ENCODE assay signal across 8 cellular contexts in the genomic region with DNA sequence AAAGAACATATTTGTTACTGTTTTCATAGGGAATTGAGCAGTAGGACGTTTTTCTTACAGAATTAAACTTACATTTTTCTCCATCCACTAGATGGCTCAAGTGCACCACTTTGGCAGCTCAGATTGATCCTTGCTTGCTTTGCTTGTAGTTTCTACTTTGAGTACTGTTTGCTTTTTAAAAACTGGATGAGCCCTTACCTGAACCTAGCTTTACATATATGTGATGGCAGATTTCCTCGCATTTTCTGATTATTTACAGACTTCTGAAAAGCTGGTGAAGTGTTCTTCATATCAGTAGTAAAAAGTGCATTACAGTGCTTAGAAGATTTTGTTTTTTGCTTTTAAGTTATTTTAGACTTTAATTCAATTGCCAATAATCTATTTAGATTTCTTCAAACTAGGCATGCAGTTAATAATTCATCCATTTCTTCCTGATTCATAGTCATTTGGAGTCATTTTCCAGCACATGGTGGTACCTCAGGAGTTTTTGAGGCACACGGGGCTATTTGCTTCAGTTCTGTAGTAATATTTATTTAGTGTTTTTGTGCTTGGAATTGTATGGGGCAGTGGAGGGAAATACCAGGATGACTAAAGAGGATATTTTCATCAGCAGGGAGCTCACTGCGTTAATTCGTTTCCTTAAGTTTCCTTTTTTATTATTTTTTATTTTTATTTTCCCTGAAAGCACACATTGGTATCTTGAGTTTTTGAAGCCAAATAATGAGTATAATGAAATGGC. TPM values are rescaled to one million over a fixed set of nuclear protein-coding genes. Genes with fewer than 3 reads are reported as not detected.
DNase-seq lines count a peak whose midpoint lies in the region; ATAC-seq, FAIRE-seq and TF ChIP-seq lines count a peak whose summit lies in the region.

No MANE protein-coding gene starts in this region.

- H3K27ac Mint-ChIP-seq in Caco-2 (ENCODE audit: unreplicated experiment), result peak overlapping the region; percentile 30
- H3K27ac Mint-ChIP-seq in activated naive CD8-positive, alpha-beta T cell treated with anti-CD3 and anti-CD28 coated beads for 36 hours, result no peak overlapping the region

- peak; percentile 97 for FAIRE-seq in H54 (lab: Jason Lieb, UNC)

- H3K9me3 Mint-ChIP-seq in Caco-2 (ENCODE audit: unreplicated experiment), result no peaks in the 10 kb centered on the region
- H3K9me3 Mint-ChIP-seq in activated naive CD8-positive, alpha-beta T cell treated with anti-CD3 and anti-CD28 coated beads for 36 hours, result no peaks in the 10 kb centered on the region

- no peak overlapping the region for H3K4me3 ChIP-seq in Caco-2 (ENCODE audit: low read depth, low read length)
- no peak overlapping the region for H3K4me3 ChIP-seq in left ventricle myocardium inferior

- H3K27ac ChIP-seq in left ventricle myocardium inferior (replicated peaks), result peak overlapping the region; percentile 36

- H3K4me1 ChIP-seq in Caco-2 (peaks cover 38% of the 10 kb centered on the region), left ventricle myocardium inferior (peaks cover 58% of the 10 kb centered on the region)

- no peaks in the 10 kb centered on the region for H3K9me3 ChIP-seq in Caco-2
- no peaks in the 10 kb centered on the region for H3K9me3 ChIP-seq in left ventricle myocardium inferior (replicated peaks)

- H3K36me3 Mint-ChIP-seq in Caco-2 (ENCODE audit: insufficient read depth, unreplicated experiment), result no peaks in the 10 kb centered on the region
- no peaks in the 10 kb centered on the region for H3K36me3 Mint-ChIP-seq in activated naive CD8-positive, alpha-beta T cell treated with anti-CD3 and anti-CD28 coated beads for 36 hours

- H3K4me1 Mint-ChIP-seq in Caco-2 (ENCODE audit: low read depth, unreplicated experiment), result peaks cover 26% of the 10 kb centered on the region
- peaks cover 28% of the 10 kb centered on the region for H3K4me1 Mint-ChIP-seq in activated naive CD8-positive, alpha-beta T cell treated with anti-CD3 and anti-CD28 coated beads for 36 hours

- ATAC-seq in HG03097 (IDR thresholded peaks at IDR 0.05; ENCODE audit: low FRiP score, unreplicated experiment) (no peak), HG02763 (IDR thresholded peaks at IDR 0.05; ENCODE audit: unreplicated experiment) (no peak)

- H3K36me3 ChIP-seq in Caco-2 (ENCODE audit: control insufficient read depth, insufficient read depth, low read length) (no peaks in the 10 kb centered on the region), left ventricle myocardium inferior (no peaks in the 10 kb centered on the region)

- TF ChIP-seq CTCF in Caco-2 (IDR thresholded peaks at IDR 0.05; ENCODE audit: insufficient read depth in 1 of 2, low read depth in 1 of 2, low read length in 1 of 2, severe bottlenecking in 1 of 2, unreplicated experiment in 1 of 2) (peak; percentile 86 to 94), left ventricle myocardium inferior (IDR thresholded peaks at IDR 0.05; ENCODE audit: borderline replicate concordance) (peak; percentile 82)

- intact Hi-C loops in Caco-2 (cut with micrococcal nuclease; ENCODE audit: unreplicated experiment) (loop anchor here (1.0 to 2.0 kb wide), 12 partner anchors 15 to 293 kb away; a partner anchor contains a TSS), left ventricle myocardium inferior (cut with micrococcal nuclease) (loop anchor here (5.0 to 10.0 kb wide), 2 partner anchors 141 to 289 kb away; no protein-coding TSS in a partner anchor)

- H3K27me3 ChIP-seq in Caco-2 (replicated peaks; ENCODE audit: control insufficient read depth, insufficient read depth, low read length) (no peaks in the 10 kb centered on the region), left ventricle myocardium inferior (ENCODE audit: low read depth) (no peaks in the 10 kb centered on the region)

- peak; percentile 57 to 77 for DNase-seq in Caco-2
- DNase-seq in H54 (ENCODE audit: insufficient read length, low spot score), result no peak
- DNase-seq in NCI-H526 (lab: John Stamatoyannopoulos, UW), result peak; percentile 35 to 49
- DNase-seq in activated naive CD8-positive, alpha-beta T cell treated with anti-CD3 and anti-CD28 coated beads for 36 hours, result peak; percentile 13
- no peak for DNase-seq in left ventricle myocardium inferior
- peak; percentile 82 for DNase-seq in renal cortical epithelial cell (ENCODE audit: low read depth)

- H3K4me3 Mint-ChIP-seq in Caco-2 (ENCODE audit: unreplicated experiment), result peak overlapping the region; percentile 27
- H3K4me3 Mint-ChIP-seq in activated naive CD8-positive, alpha-beta T cell treated with anti-CD3 and anti-CD28 coated beads for 36 hours, result no peak overlapping the region

- no TSS peak for BruUV-seq in Caco-2 (replicated peaks; lab: Mats Ljungman, UMichigan)

- CTCF ChIA-PET in Caco-2 (lab: Charles Lee), result interaction anchor here (0.6 to 4.1 kb wide), 17 partner anchors 14 to 294 kb away, joined by 3 to 73 read pairs (median 4); no protein-coding TSS in a partner anchor

- TF ChIP-seq POLR2A in H54 (IDR thresholded peaks at IDR 0.05; ENCODE audit: low read depth, low read length), result no peak

- POLR2A ChIA-PET in Caco-2 (lab: Charles Lee), result interaction anchor here (0.6 kb wide), 2 partner anchors 280 to 292 kb away, joined by 3 to 4 read pairs; no protein-coding TSS in a partner anchor

- H3K27me3 Mint-ChIP-seq in Caco-2 (ENCODE audit: insufficient read depth, unreplicated experiment), result no peaks in the 10 kb centered on the region
- H3K27me3 Mint-ChIP-seq in activated naive CD8-positive, alpha-beta T cell treated with anti-CD3 and anti-CD28 coated beads for 36 hours, result no peaks in the 10 kb centered on the region

RNA-seq across cellular contexts. Expression of a gene that starts 57.3 kb away (rescaled TPM):
- total RNA-seq in Caco-2 (2022) (76.1 and 83.3 TPM in 2 replicates), left ventricle myocardium inferior (32.7 TPM), renal cortical epithelial cell (86.0 and 96.6 TPM in 2 replicates)
- 10 to 100 TPM; 43.2 to 44.8 TPM for total RNA-seq in activated naive CD8-positive, alpha-beta T cell treated with anti-CD3 and anti-CD28 coated beads for 36 hours

Comparison
In these comparisons a context has a peak if more than half of its experiments do, and no peak if none do; other contexts are left out.
1. DNase-seq: peak in Caco-2 (2 of 2), NCI-H526 (2 of 2), activated naive CD8-positive, alpha-beta T cell treated with anti-CD3 and anti-CD28 coated beads for 36 hours (single experiment) and renal cortical epithelial cell (single experiment); none in H54 (single experiment) and left ventricle myocardium inferior (single experiment).